Comparison of ENCODE assay signal across 9 cellular contexts in genomic region chr14:73751157-73751691, GRCh38. TPM values are rescaled to one million over a fixed set of nuclear protein-coding genes. Genes with fewer than 3 reads are reported as not detected.
A peak's percentile ranks its signal among the peaks of the same experiment; 100 is the strongest.
DNase-seq lines count a peak whose midpoint lies in the region; ATAC-seq and TF ChIP-seq lines count a peak whose summit lies in the region.
"Had no signal": no experiment of that assay in that cellular context is flagged by ENCODE, and none has a peak within 500 bp of the region (broad histone marks: within the 10 kb centered on the region; RNA-seq: fewer than 3 reads in every experiment).

No MANE protein-coding gene starts in this region.

- intact Hi-C loops in activated CD8-positive, alpha-beta T cell treated with anti-CD3 and anti-CD28 coated beads for 36 hours (cut with micrococcal nuclease) = no loop called here
- intact Hi-C loops in tibial artery (cut with DNase I; ENCODE audit: low total_unique reads) = loop anchor here (10.0 kb wide), 1 partner anchor 74 kb away; no protein-coding TSS in a partner anchor

- no peak overlapping the region for H3K18ac ChIP-seq in mesenchymal stem cell (ENCODE audit: low read depth in 1 of 2, low read length in 2 of 2)

- no peak overlapping the region for H3K4ac ChIP-seq in mesenchymal stem cell (ENCODE audit: low read depth in 1 of 2, low read length in 2 of 2)

- POLR2A ChIA-PET in activated CD8-positive, alpha-beta T cell treated with anti-CD3 and anti-CD28 coated beads for 36 hours (lab: Charles Lee) = interaction anchor here (1.0 to 14.8 kb wide), 5 partner anchors 8 to 93 kb away, joined by 3 to 512 read pairs (median 4); a partner anchor contains a TSS

- H3K36me3 ChIP-seq in mesenchymal stem cell (ENCODE audit: control insufficient read depth in 1 of 2, insufficient read depth in 2 of 2, low read depth in 1 of 2, low read length in 2 of 2) (peaks cover 3 to 8% of the 10 kb centered on the region in 2 experiments), tibial artery (peaks cover 0 to 4% (median 0%) of the 10 kb centered on the region in 3 donors)

- no peak overlapping the region for H2AFZ ChIP-seq in mesenchymal stem cell (ENCODE audit: low read depth, low read length)

- no peak overlapping the region for H4K8ac ChIP-seq in mesenchymal stem cell (ENCODE audit: low read length)

- H3K4me1 ChIP-seq in mesenchymal stem cell (ENCODE audit: control insufficient read depth, insufficient read depth, low read depth, low read length) = peaks cover 75% of the 10 kb centered on the region
- peaks cover 2 to 100% (median 96%) of the 10 kb centered on the region in 4 donors for H3K4me1 ChIP-seq in tibial artery

- H3K9ac ChIP-seq in mesenchymal stem cell (ENCODE audit: low read length) = no peak overlapping the region

- H3K27me3 ChIP-seq in mesenchymal stem cell (ENCODE audit: control insufficient read depth in 1 of 2, insufficient read depth in 1 of 2, low read length in 2 of 2) = no peaks in the 10 kb centered on the region
- H3K27me3 ChIP-seq in tibial artery = no peaks in the 10 kb centered on the region

- H4K91ac ChIP-seq in mesenchymal stem cell (ENCODE audit: low read length) = no peak overlapping the region

- no peak for DNase-seq in activated T-cell treated with anti-CD3 and anti-CD28 coated beads, Interleukin-2, amount 50 U/mL, for 72 hours
- DNase-seq in activated T-cell treated with anti-CD3 and anti-CD28 coated beads, Interleukin-2, amount 50 U/mL, for 4 hours = no peak
- no peak for DNase-seq in activated CD8-positive, alpha-beta T cell treated with anti-CD3 and anti-CD28 coated beads for 36 hours
- DNase-seq in mesenchymal stem cell (no peak), tibial artery (no peak), AG08396 (ENCODE audit: low spot score) (no peak), NCI-H128 (lab: John Stamatoyannopoulos, UW; ENCODE audit: unreplicated experiment) (no peak), NCI-H1105 (lab: John Stamatoyannopoulos, UW) (no peak)
- DNase-seq: GOT3 had no signal

- H3K9me3 ChIP-seq in mesenchymal stem cell (ENCODE audit: control insufficient read depth, low read length) (no peaks in the 10 kb centered on the region), tibial artery (no peaks in the 10 kb centered on the region)

- peak overlapping the region; percentile 60 for H3K27ac Mint-ChIP-seq in activated T-cell treated with anti-CD3 and anti-CD28 coated beads, Interleukin-2, amount 50 U/mL, for 72 hours
- H3K27ac Mint-ChIP-seq in activated CD8-positive, alpha-beta T cell treated with anti-CD3 and anti-CD28 coated beads for 36 hours = peak overlapping the region; percentile 97

- 94% methylated on average over 5 of the region's 7 CpGs for WGBS in mesenchymal stem cell

- no peak overlapping the region for H2BK120ac ChIP-seq in mesenchymal stem cell (ENCODE audit: low read depth, low read length)

- no peaks in the 10 kb centered on the region for H3K9me3 Mint-ChIP-seq in activated T-cell treated with anti-CD3 and anti-CD28 coated beads, Interleukin-2, amount 50 U/mL, for 72 hours
- H3K9me3 Mint-ChIP-seq in activated T-cell treated with anti-CD3 and anti-CD28 coated beads, Interleukin-2, amount 50 U/mL, for 4 hours = no peaks in the 10 kb centered on the region
- no peaks in the 10 kb centered on the region for H3K9me3 Mint-ChIP-seq in activated CD8-positive, alpha-beta T cell treated with anti-CD3 and anti-CD28 coated beads for 36 hours

- peak overlapping the region in 1 of 2 experiments; percentile 61 for H3K23ac ChIP-seq in mesenchymal stem cell (ENCODE audit: low read length in 2 of 2)

- peaks cover 0 to 5% of the 10 kb centered on the region in 2 donors for H3K36me3 Mint-ChIP-seq in activated T-cell treated with anti-CD3 and anti-CD28 coated beads, Interleukin-2, amount 50 U/mL, for 72 hours (ENCODE audit: insufficient read depth in 2 of 2)
- H3K36me3 Mint-ChIP-seq in activated T-cell treated with anti-CD3 and anti-CD28 coated beads, Interleukin-2, amount 50 U/mL, for 4 hours (ENCODE audit: insufficient read depth) = peaks cover 2% of the 10 kb centered on the region
- H3K36me3 Mint-ChIP-seq in activated CD8-positive, alpha-beta T cell treated with anti-CD3 and anti-CD28 coated beads for 36 hours (ENCODE audit: low read depth) = peaks cover 36% of the 10 kb centered on the region

- H3K4me3 ChIP-seq in mesenchymal stem cell (ENCODE audit: insufficient read depth in 1 of 2, low read depth in 1 of 2, low read length in 2 of 2) = no peak overlapping the region
- no peak overlapping the region for H3K4me3 ChIP-seq in tibial artery

- H3K4me2 ChIP-seq in mesenchymal stem cell (ENCODE audit: low read length, poor library complexity, severe bottlenecking) = no peak overlapping the region

- H3K27ac ChIP-seq in mesenchymal stem cell (ENCODE audit: low read length, poor library complexity, severe bottlenecking) (peak overlapping the region; percentile 28), tibial artery (peak overlapping the region; percentile 95 to 96)

- H2BK12ac ChIP-seq in mesenchymal stem cell (ENCODE audit: low read length in 2 of 2) = no peak overlapping the region

- H2BK5ac ChIP-seq in mesenchymal stem cell (ENCODE audit: low read depth, low read length, poor library complexity, severe bottlenecking) = no peak overlapping the region

- CTCF ChIA-PET in activated CD8-positive, alpha-beta T cell treated with anti-CD3 and anti-CD28 coated beads for 36 hours (lab: Charles Lee) = interaction anchor here (1.2 to 13.2 kb wide), 6 partner anchors 8 to 135 kb away, joined by 3 to 143 read pairs (median 44); partner anchors contain the start of gene ZNF410

- H3K4me1 Mint-ChIP-seq in activated T-cell treated with anti-CD3 and anti-CD28 coated beads, Interleukin-2, amount 50 U/mL, for 72 hours (ENCODE audit: low read depth) = peaks cover 99% of the 10 kb centered on the region
- peaks cover 98% of the 10 kb centered on the region for H3K4me1 Mint-ChIP-seq in activated T-cell treated with anti-CD3 and anti-CD28 coated beads, Interleukin-2, amount 50 U/mL, for 4 hours (ENCODE audit: low read depth)
- peaks cover 98% of the 10 kb centered on the region for H3K4me1 Mint-ChIP-seq in activated CD8-positive, alpha-beta T cell treated with anti-CD3 and anti-CD28 coated beads for 36 hours (ENCODE audit: low read depth)

- H3K4me3 Mint-ChIP-seq in activated T-cell treated with anti-CD3 and anti-CD28 coated beads, Interleukin-2, amount 50 U/mL, for 72 hours = peak overlapping the region; percentile 73 to 94
- no peak overlapping the region for H3K4me3 Mint-ChIP-seq in activated T-cell treated with anti-CD3 and anti-CD28 coated beads, Interleukin-2, amount 50 U/mL, for 4 hours
- H3K4me3 Mint-ChIP-seq in activated CD8-positive, alpha-beta T cell treated with anti-CD3 and anti-CD28 coated beads for 36 hours = no peak overlapping the region

- no peaks in the 10 kb centered on the region for H3K27me3 Mint-ChIP-seq in activated T-cell treated with anti-CD3 and anti-CD28 coated beads, Interleukin-2, amount 50 U/mL, for 72 hours (ENCODE audit: low read depth)
- no peaks in the 10 kb centered on the region for H3K27me3 Mint-ChIP-seq in activated T-cell treated with anti-CD3 and anti-CD28 coated beads, Interleukin-2, amount 50 U/mL, for 4 hours (ENCODE audit: low read depth)
- H3K27me3 Mint-ChIP-seq in activated CD8-positive, alpha-beta T cell treated with anti-CD3 and anti-CD28 coated beads for 36 hours = no peaks in the 10 kb centered on the region

- ATAC-seq in activated T-cell treated with anti-CD3 and anti-CD28 coated beads, Interleukin-2, amount 50 U/mL, for 72 hours (replicated peaks in 1 of 2) = no peak
- no peak for ATAC-seq in activated T-cell treated with anti-CD3 and anti-CD28 coated beads, Interleukin-2, amount 50 U/mL, for 4 hours
- ATAC-seq in activated CD8-positive, alpha-beta T cell treated with anti-CD3 and anti-CD28 coated beads for 36 hours = no peak

- H2AK5ac ChIP-seq in mesenchymal stem cell (ENCODE audit: low read length, severe bottlenecking) = peak overlapping the region; percentile 6

- H2BK15ac ChIP-seq in mesenchymal stem cell (ENCODE audit: low read depth, poor library complexity, severe bottlenecking) = peak overlapping the region; percentile 44

- no peak for TF ChIP-seq CTCF in activated CD8-positive, alpha-beta T cell treated with anti-CD3 and anti-CD28 coated beads for 36 hours (IDR thresholded peaks at IDR 0.05)
- no peak for TF ChIP-seq CTCF in tibial artery (IDR thresholded peaks at IDR 0.05)

- peak overlapping the region in 1 of 2 experiments; percentile 44 for H3K14ac ChIP-seq in mesenchymal stem cell (ENCODE audit: low read length in 2 of 2)

- no peaks in the 10 kb centered on the region for H3K79me1 ChIP-seq in mesenchymal stem cell (replicated peaks; ENCODE audit: low read length, poor library complexity, severe bottlenecking)

RNA-seq across cellular contexts. Expression of gene PNMA1, which starts 37.0 kb away (rescaled TPM):
- 10 to 100 TPM; 38.1 to 47.5 TPM for total RNA-seq in activated T-cell treated with anti-CD3 and anti-CD28 coated beads, Interleukin-2, amount 50 U/mL, for 72 hours
- 10 to 100 TPM; 41.0 to 55.2 (median 50.8) TPM for total RNA-seq in activated T-cell treated with anti-CD3 and anti-CD28 coated beads, Interleukin-2, amount 50 U/mL, for 4 hours
- total RNA-seq in activated CD8-positive, alpha-beta T cell treated with anti-CD3 and anti-CD28 coated beads for 36 hours = 10 to 100 TPM; 22.9 to 24.1 TPM
- 53.1 TPM for polyA plus RNA-seq in mesenchymal stem cell (2013, experiment 1 of 2)
- 53.5 TPM for polyA plus RNA-seq in mesenchymal stem cell (2013, experiment 2 of 2)

Comparison
In these comparisons a context has a peak if more than half of its experiments do, and no peak if none do; other contexts are left out.
1. H3K4me3 Mint-ChIP-seq: peak in activated T-cell treated with anti-CD3 and anti-CD28 coated beads, Interleukin-2, amount 50 U/mL, for 72 hours (2 of 2); none in activated T-cell treated with anti-CD3 and anti-CD28 coated beads, Interleukin-2, amount 50 U/mL, for 4 hours (single experiment) and activated CD8-positive, alpha-beta T cell treated with anti-CD3 and anti-CD28 coated beads for 36 hours (single experiment).